Comparison of ENCODE assay signal across 9 cellular contexts in the genomic region with DNA sequence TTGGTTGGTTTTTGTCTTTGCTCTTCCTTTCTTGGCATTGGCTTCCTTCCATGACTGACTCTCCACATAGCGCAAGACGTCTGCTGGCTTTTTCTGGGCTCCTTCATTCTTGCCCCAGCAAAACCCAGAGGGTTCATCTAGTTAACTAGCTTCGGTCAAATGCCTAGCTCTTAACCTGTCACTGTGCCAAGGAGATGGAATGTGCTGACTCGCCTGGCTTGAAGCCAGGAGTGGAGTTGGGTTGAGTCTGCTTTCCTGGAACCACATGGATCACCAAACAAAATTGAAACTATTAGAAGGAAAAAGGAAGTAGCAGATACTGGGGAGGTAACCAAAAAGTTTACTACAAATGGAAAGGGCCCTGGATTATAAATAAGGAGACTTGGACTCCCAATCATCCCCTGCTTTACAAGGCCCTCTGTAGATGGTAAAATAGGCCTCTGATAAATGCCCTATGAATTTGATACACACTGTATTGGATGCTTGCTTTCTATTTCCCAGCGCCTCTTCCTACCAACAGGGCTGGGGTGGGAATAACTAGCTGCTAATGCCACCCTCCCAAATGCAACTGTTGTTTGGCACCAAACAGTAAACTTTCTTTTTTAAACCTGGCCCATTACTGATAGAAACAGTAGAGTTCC. TPM values are rescaled to one million over a fixed set of nuclear protein-coding genes. Genes with fewer than 3 reads are reported as not detected.
DNase-seq lines count a peak whose midpoint lies in the region; ATAC-seq and TF ChIP-seq lines count a peak whose summit lies in the region.
"Had no signal": no experiment of that assay in that cellular context is flagged by ENCODE, and none has a peak within 500 bp of the region (broad histone marks: within the 10 kb centered on the region; RNA-seq: fewer than 3 reads in every experiment).

No MANE protein-coding gene starts in this region.

- H4K20me1 ChIP-seq in neural progenitor cell (ENCODE audit: low read depth), result no peaks in the 10 kb centered on the region

- H3K36me3 Mint-ChIP-seq in neural progenitor cell, result peaks cover 39% of the 10 kb centered on the region
- peaks cover 61% of the 10 kb centered on the region for H3K36me3 Mint-ChIP-seq in activated CD4-positive, alpha-beta T cell treated with anti-CD3 and anti-CD28 coated beads, Interleukin-2, amount 10 ng/mL, durations not matched to agents 24 days and 14 days (ENCODE audit: low read depth)

- no peak overlapping the region for H3K4me2 ChIP-seq in neural progenitor cell

- H3K36me3 ChIP-seq in neural progenitor cell, result no peaks in the 10 kb centered on the region

- H3F3A ChIP-seq in neural progenitor cell (ENCODE audit: low read depth), result no peaks in the 10 kb centered on the region

- peaks cover 7% of the 10 kb centered on the region for H3K9me3 Mint-ChIP-seq in neural progenitor cell
- H3K9me3 Mint-ChIP-seq in activated CD4-positive, alpha-beta T cell treated with anti-CD3 and anti-CD28 coated beads, Interleukin-2, amount 10 ng/mL, durations not matched to agents 24 days and 14 days, result no peaks in the 10 kb centered on the region

- peak; percentile 82 for DNase-seq in DMS79 treated with DMSO at 0.1 percent for 48 hours (lab: John Stamatoyannopoulos, UW)
- DNase-seq in NCI-H460 (ENCODE audit: extremely low read depth, low read depth), result peak; percentile 23
- peak; percentile 90 for DNase-seq in epithelial cell of proximal tubule (ENCODE audit: low read depth)
- no peak for DNase-seq in neural progenitor cell (ENCODE audit: low spot score)
- no peak for DNase-seq in activated CD4-positive, alpha-beta T cell treated with anti-CD3 and anti-CD28 coated beads, Interleukin-2, amount 10 ng/mL, durations not matched to agents 24 days and 14 days
- DNase-seq: midbrain had no signal

- H3K9ac ChIP-seq in neural progenitor cell, result no peak overlapping the region

- no peak overlapping the region for H3K4me3 Mint-ChIP-seq in neural progenitor cell
- H3K4me3 Mint-ChIP-seq in activated CD4-positive, alpha-beta T cell treated with anti-CD3 and anti-CD28 coated beads, Interleukin-2, amount 10 ng/mL, durations not matched to agents 24 days and 14 days, result no peak overlapping the region

- H3K4me1 ChIP-seq in neural progenitor cell, result no peaks in the 10 kb centered on the region

- H2AFZ ChIP-seq in neural progenitor cell (replicated peaks), result no peak overlapping the region

- H3K27me3 Mint-ChIP-seq in neural progenitor cell (ENCODE audit: insufficient read depth, low read depth), result no peaks in the 10 kb centered on the region
- H3K27me3 Mint-ChIP-seq in activated CD4-positive, alpha-beta T cell treated with anti-CD3 and anti-CD28 coated beads, Interleukin-2, amount 10 ng/mL, durations not matched to agents 24 days and 14 days, result no peaks in the 10 kb centered on the region

- ATAC-seq in GM18519 (IDR thresholded peaks at IDR 0.05; ENCODE audit: low FRiP score, unreplicated experiment), result no peak
- no peak for ATAC-seq in HG02870 (IDR thresholded peaks at IDR 0.05; ENCODE audit: unreplicated experiment)
- no peak for ATAC-seq in HG03571 (IDR thresholded peaks at IDR 0.05; ENCODE audit: unreplicated experiment)

- peak overlapping the region; percentile 26 for H3K27ac Mint-ChIP-seq in neural progenitor cell
- no peak overlapping the region for H3K27ac Mint-ChIP-seq in activated CD4-positive, alpha-beta T cell treated with anti-CD3 and anti-CD28 coated beads, Interleukin-2, amount 10 ng/mL, durations not matched to agents 24 days and 14 days

- H3K4me3 ChIP-seq in epithelial cell of proximal tubule (ENCODE audit: low read depth, low read length), result no peak overlapping the region
- H3K4me3 ChIP-seq in neural progenitor cell, result no peak overlapping the region

- no peaks in the 10 kb centered on the region for H3K9me3 ChIP-seq in neural progenitor cell (ENCODE audit: low read depth)

- peaks cover 28% of the 10 kb centered on the region for H3K79me2 ChIP-seq in neural progenitor cell (ENCODE audit: low read depth)

- intact Hi-C loops in activated CD4-positive, alpha-beta T cell treated with anti-CD3 and anti-CD28 coated beads, Interleukin-2, amount 10 ng/mL, durations not matched to agents 24 days and 14 days (cut with micrococcal nuclease), result no loop called here

- H3K27me3 ChIP-seq in neural progenitor cell, result no peaks in the 10 kb centered on the region

- no peak for TF ChIP-seq CTCF in epithelial cell of proximal tubule (conservative IDR thresholded peaks at IDR 0.05; ENCODE audit: low read depth, low read length)
- TF ChIP-seq CTCF in neural progenitor cell (IDR thresholded peaks at IDR 0.05), result no peak

- H3K4me1 Mint-ChIP-seq in neural progenitor cell, result peaks cover 2% of the 10 kb centered on the region
- peaks cover 36% of the 10 kb centered on the region for H3K4me1 Mint-ChIP-seq in activated CD4-positive, alpha-beta T cell treated with anti-CD3 and anti-CD28 coated beads, Interleukin-2, amount 10 ng/mL, durations not matched to agents 24 days and 14 days

- no peak overlapping the region for H3K27ac ChIP-seq in neural progenitor cell

RNA-seq across cellular contexts. Expression of a gene that starts 11.3 kb away (rescaled TPM):
- total RNA-seq in NCI-H460 (2014; rRNA removed; shearing (Covaris generic)), result 33.9 and 36.4 TPM in 2 replicates
- 51.7 and 68.5 TPM in 2 replicates for polyA plus RNA-seq in NCI-H460 (2014; cell fraction: nucleus; rRNA removed)
- total RNA-seq in epithelial cell of proximal tubule (46.4 and 47.7 TPM in 2 replicates), neural progenitor cell (ENCODE audit: low replicate concordance) (24.4 and 28.4 TPM in 2 replicates)
- total RNA-seq in activated CD4-positive, alpha-beta T cell treated with anti-CD3 and anti-CD28 coated beads, Interleukin-2, amount 10 ng/mL, durations not matched to agents 24 days and 14 days, result 22.7 and 24.9 TPM in 2 replicates

RNA-seq across cellular contexts. Expression of a gene that starts 53.7 kb away (rescaled TPM):
- total RNA-seq in NCI-H460 (2014; rRNA removed; shearing (Covaris generic)), result 50.0 and 58.5 TPM in 2 replicates
- 87.7 and 91.0 TPM in 2 replicates for polyA plus RNA-seq in NCI-H460 (2014; cell fraction: nucleus; rRNA removed)
- total RNA-seq in epithelial cell of proximal tubule (5.1 and 5.9 TPM in 2 replicates), neural progenitor cell (ENCODE audit: low replicate concordance) (0.15 and 0.24 TPM in 2 replicates)
- total RNA-seq in activated CD4-positive, alpha-beta T cell treated with anti-CD3 and anti-CD28 coated beads, Interleukin-2, amount 10 ng/mL, durations not matched to agents 24 days and 14 days, result 0.07 and 0.23 TPM in 2 replicates

Comparison
In these comparisons a context has a peak if more than half of its experiments do, and no peak if none do; other contexts are left out.
1. DNase-seq: peak in DMS79 treated with DMSO at 0.1 percent for 48 hours (single experiment), NCI-H460 (single experiment) and epithelial cell of proximal tubule (single experiment); none in neural progenitor cell (single experiment) and activated CD4-positive, alpha-beta T cell treated with anti-CD3 and anti-CD28 coated beads, Interleukin-2, amount 10 ng/mL, durations not matched to agents 24 days and 14 days (single experiment).